ENCODE assay signal across 9 cellular contexts in genomic region chr2:176118606-176119370, GRCh38. TPM values are rescaled to one million over a fixed set of nuclear protein-coding genes. Genes with fewer than 3 reads are reported as not detected.
DNase-seq lines count a peak whose midpoint lies in the region; ATAC-seq and TF ChIP-seq lines count a peak whose summit lies in the region.
"Had no signal": no experiment of that assay in that cellular context is flagged by ENCODE, and none has a peak within 500 bp of the region (broad histone marks: within the 10 kb centered on the region; RNA-seq: fewer than 3 reads in every experiment).

No MANE protein-coding gene starts in this region.

- BruUV-seq in Calu3 (replicated peaks; lab: Mats Ljungman, UMichigan), result no TSS peak

- intact Hi-C loops in Calu3 (cut with micrococcal nuclease; ENCODE audit: unreplicated experiment), result no loop called here

- H3K27ac Mint-ChIP-seq in Calu3 (ENCODE audit: unreplicated experiment) (no peak overlapping the region), HFFc6 (no peak overlapping the region)

- no peak overlapping the region for H3K4me3 Mint-ChIP-seq in Calu3 (ENCODE audit: low read depth, unreplicated experiment)
- no peak overlapping the region for H3K4me3 Mint-ChIP-seq in HFFc6

- DNase-seq in Calu3 (no peak), HFFc6 (no peak), SW 1271 (lab: John Stamatoyannopoulos, UW) (peak; percentile 35 to 38), kidney tubule cell (ENCODE audit: low spot score) (peak; percentile 84), occipital lobe (lab: John Stamatoyannopoulos, UW) (no peak)
- DNase-seq in stimulated activated CD4-positive, alpha-beta T cell treated with anti-CD3 and anti-CD28 coated beads, Interleukin-12 subunit alpha, Interleukin-12 subunit beta, amount 100 ng/mL, for 4 hours, result no peak
- DNase-seq: cerebellar nuclear complex had no signal

- H3K36me3 Mint-ChIP-seq in Calu3 (ENCODE audit: insufficient read depth, unreplicated experiment) (no peaks in the 10 kb centered on the region), HFFc6 (ENCODE audit: low read depth) (peaks cover 22% of the 10 kb centered on the region)

- no peaks in the 10 kb centered on the region for H3K4me1 Mint-ChIP-seq in Calu3 (ENCODE audit: low read depth, unreplicated experiment)
- H3K4me1 Mint-ChIP-seq in HFFc6 (ENCODE audit: low read depth), result no peaks in the 10 kb centered on the region

- no peaks in the 10 kb centered on the region for H3K9me3 Mint-ChIP-seq in Calu3 (ENCODE audit: low read depth, unreplicated experiment)
- H3K9me3 Mint-ChIP-seq in HFFc6, result no peaks in the 10 kb centered on the region

- CTCF ChIA-PET in Calu3 (lab: Charles Lee), result no interaction called here

- ATAC-seq in GM21619 (IDR thresholded peaks at IDR 0.05; ENCODE audit: unreplicated experiment) (no peak), HG02970 (IDR thresholded peaks at IDR 0.05; ENCODE audit: low FRiP score, unreplicated experiment) (no peak)

- TF ChIP-seq CTCF in Calu3 (IDR thresholded peaks at IDR 0.05; ENCODE audit: unreplicated experiment) (peak; percentile 50), HFFc6 (IDR thresholded peaks at IDR 0.05) (peak; percentile 48)

- H3K27me3 Mint-ChIP-seq in Calu3 (ENCODE audit: unreplicated experiment) (peaks cover 67% of the 10 kb centered on the region), HFFc6 (ENCODE audit: insufficient read depth) (peaks cover 3% of the 10 kb centered on the region)

RNA-seq across cellular contexts. Expression of gene HOXD10, which starts 2.2 kb away (rescaled TPM):
- total RNA-seq in Calu3 (2022), result not detected in 2 replicates
- 10 to 100 TPM; 10.9 to 14.5 (median 12.8) TPM for total RNA-seq in HFFc6 (2021; fragmentation: NEBNext Ultra II Directional; extraction: Animal tissue kit (Norgen Biotek cat#: 25700))
- total RNA-seq in occipital lobe, result not detected

RNA-seq across cellular contexts. Expression of gene HOXD9, which starts 3.7 kb away (rescaled TPM):
- total RNA-seq in Calu3 (2022), result not detected in 2 replicates
- total RNA-seq in HFFc6 (2021; fragmentation: NEBNext Ultra II Directional; extraction: Animal tissue kit (Norgen Biotek cat#: 25700)), result 1 to 10 TPM; 2.1 to 2.7 (median 2.4) TPM
- not detected for total RNA-seq in occipital lobe

RNA-seq across cellular contexts. Expression of gene HOXD8, which starts 10.7 kb away (rescaled TPM):
- total RNA-seq in Calu3 (2022) (not detected in 2 replicates), occipital lobe (not detected)
- total RNA-seq in HFFc6 (2021; fragmentation: NEBNext Ultra II Directional; extraction: Animal tissue kit (Norgen Biotek cat#: 25700)), result 1 to 10 TPM; 2.3 to 5.1 (median 4.6) TPM

RNA-seq across cellular contexts. Expression of gene HOXD11, which starts 11.7 kb away (rescaled TPM):
- total RNA-seq in Calu3 (2022) (not detected in 2 replicates), occipital lobe (not detected)
- 10 to 100 TPM in 1 of 6 experiments, 1 to 10 TPM in 5; 6.0 to 10.2 (median 7.6) TPM for total RNA-seq in HFFc6 (2021; fragmentation: NEBNext Ultra II Directional; extraction: Animal tissue kit (Norgen Biotek cat#: 25700))

RNA-seq across cellular contexts. Expression of gene HOXD12, which starts 19.2 kb away (rescaled TPM):
- not detected in 2 replicates for total RNA-seq in Calu3 (2022)
- total RNA-seq in HFFc6 (2021; fragmentation: NEBNext Ultra II Directional; extraction: Animal tissue kit (Norgen Biotek cat#: 25700)), result under 1 TPM in 4 of 6 experiments, not detected in 2; 0.19 to 0.36 (median 0.26) TPM
- not detected for total RNA-seq in occipital lobe

Comparison
In these comparisons a context has a peak if more than half of its experiments do, and no peak if none do; other contexts are left out.
1. DNase-seq: peak in SW 1271 (2 of 2) and kidney tubule cell (single experiment); none in Calu3 (single experiment), HFFc6 (single experiment), occipital lobe (single experiment) and stimulated activated CD4-positive, alpha-beta T cell treated with anti-CD3 and anti-CD28 coated beads, Interleukin-12 subunit alpha, Interleukin-12 subunit beta, amount 100 ng/mL, for 4 hours (single experiment).
2. RNA of gene HOXD10, which starts 2.2 kb away (total RNA-seq): 10.9 to 14.5 TPM in HFFc6; not detected in Calu3 and not detected in occipital lobe (single experiment); every median in the first group is over 10 times any median in the second.